ENCODE assay signal across 16 cellular contexts in genomic region chr6:129235167-129236072, GRCh38.
A peak's percentile ranks its signal among the peaks of the same experiment; 100 is the strongest.
DNase-seq lines count a peak whose midpoint lies in the region; ATAC-seq and TF ChIP-seq lines count a peak whose summit lies in the region.
"Had no signal": no experiment of that assay in that cellular context is flagged by ENCODE, and none has a peak within 500 bp of the region (broad histone marks: within the 10 kb centered on the region; RNA-seq: fewer than 3 reads in every experiment).

No MANE protein-coding gene starts in this region.

- H3K36me3 Mint-ChIP-seq in stimulated activated memory B cell treated with anti-CD40 and anti-IgM and Interleukin-4, amounts not matched to agents 10 μg/mL and 1 μg/mL and 100 μg/mL, for 72 hours: no peaks in the 10 kb centered on the region
- no peaks in the 10 kb centered on the region for H3K36me3 Mint-ChIP-seq in type B pancreatic cell
- H3K36me3 Mint-ChIP-seq: CD8-positive, alpha-beta T cell had no signal

- no peaks in the 10 kb centered on the region for H3K9me3 Mint-ChIP-seq in stimulated activated memory B cell treated with anti-CD40 and anti-IgM and Interleukin-4, amounts not matched to agents 10 μg/mL and 1 μg/mL and 100 μg/mL, for 72 hours
- H3K9me3 Mint-ChIP-seq in type B pancreatic cell: no peaks in the 10 kb centered on the region
- H3K9me3 Mint-ChIP-seq: CD8-positive, alpha-beta T cell had no signal

- DNase-seq in adipocyte (ENCODE audit: low read depth) (peak; percentile 43), left ventricle myocardium inferior (no peak), sigmoid colon (no peak), type B pancreatic cell (ENCODE audit: extremely low spot score, unreplicated experiment) (no peak)
- DNase-seq: amygdala; CD8-positive, alpha-beta T cell; cortex of kidney; GOT3; NCI-H187 treated with DMSO at 0.1 percent for 48 hours; NCI-H510A treated with DMSO at 0.1 percent for 48 hours; substantia nigra; SW 1271 had no signal

- peaks cover 25% of the 10 kb centered on the region for H3K4me1 Mint-ChIP-seq in stimulated activated memory B cell treated with anti-CD40 and anti-IgM and Interleukin-4, amounts not matched to agents 10 μg/mL and 1 μg/mL and 100 μg/mL, for 72 hours
- H3K4me1 Mint-ChIP-seq in type B pancreatic cell (ENCODE audit: unreplicated experiment): peaks cover 15% of the 10 kb centered on the region

- intact Hi-C loops in left ventricle myocardium inferior (cut with micrococcal nuclease) (no loop called here), sigmoid colon (cut with DNase I) (no loop called here)

- no peaks in the 10 kb centered on the region for H3K9me3 ChIP-seq in adipocyte (ENCODE audit: control insufficient read depth, low read length)
- H3K9me3 ChIP-seq in left ventricle myocardium inferior (replicated peaks): no peaks in the 10 kb centered on the region
- no peaks in the 10 kb centered on the region for H3K9me3 ChIP-seq in sigmoid colon

- no peak for TF ChIP-seq POLR2A in sigmoid colon (IDR thresholded peaks at IDR 0.05)

- H3K9ac ChIP-seq in KMS-11 (peak overlapping the region; percentile 5; the same call in 1 of the 2 replicates), adipocyte (ENCODE audit: low read length) (peak overlapping the region; percentile 71)

- H3K4me3 ChIP-seq in KMS-11 (IDR thresholded peaks at IDR 0.05; ENCODE audit: insufficient read depth, low read depth, low read length) (no peak overlapping the region), adipocyte (ENCODE audit: low read length) (peak overlapping the region; percentile 69), left ventricle myocardium inferior (peak overlapping the region; percentile 8), sigmoid colon (no peak overlapping the region)

- H3K4me2 ChIP-seq in KMS-11: peak overlapping the region; percentile 81

- TF ChIP-seq EP300 in sigmoid colon (IDR thresholded peaks at IDR 0.05): no peak

- 54 to 79% methylated on average over 2 of the region's 2 CpGs for WGBS in sigmoid colon, 2 donors

- no peak for ATAC-seq in stimulated activated memory B cell treated with anti-CD40 and anti-IgM and Interleukin-4, amounts not matched to agents 10 μg/mL and 1 μg/mL and 100 μg/mL, for 72 hours
- ATAC-seq in HG03025 (IDR thresholded peaks at IDR 0.05; ENCODE audit: low FRiP score, unreplicated experiment): no peak
- ATAC-seq: CD8-positive, alpha-beta T cell had no signal

- H2AFZ ChIP-seq in KMS-11 (ENCODE audit: low read depth): peak overlapping the region; percentile 48; the same call in 1 of the 2 replicates

- no peaks in the 10 kb centered on the region for H3K36me3 ChIP-seq in KMS-11 (ENCODE audit: insufficient read depth)
- H3K36me3 ChIP-seq in adipocyte (ENCODE audit: control insufficient read depth, insufficient read depth, low read length, severe bottlenecking): peaks cover 8% of the 10 kb centered on the region
- H3K36me3 ChIP-seq in left ventricle myocardium inferior: no peaks in the 10 kb centered on the region
- H3K36me3 ChIP-seq in sigmoid colon: no peaks in the 10 kb centered on the region

- H3K27ac Mint-ChIP-seq in stimulated activated memory B cell treated with anti-CD40 and anti-IgM and Interleukin-4, amounts not matched to agents 10 μg/mL and 1 μg/mL and 100 μg/mL, for 72 hours: peak overlapping the region; percentile 54
- no peak overlapping the region for H3K27ac Mint-ChIP-seq in type B pancreatic cell
- H3K27ac Mint-ChIP-seq: CD8-positive, alpha-beta T cell had no signal

- H3K79me2 ChIP-seq in KMS-11 (ENCODE audit: insufficient read depth, low read depth): no peaks in the 10 kb centered on the region

- TF ChIP-seq CTCF in KMS-11 (conservative IDR thresholded peaks at IDR 0.05; ENCODE audit: low read depth, low read length) (no peak), left ventricle myocardium inferior (IDR thresholded peaks at IDR 0.05; ENCODE audit: borderline replicate concordance) (no peak), sigmoid colon (IDR thresholded peaks at IDR 0.05) (no peak), type B pancreatic cell (conservative IDR thresholded peaks at IDR 0.05) (no peak)

- no peaks in the 10 kb centered on the region for H3K27me3 ChIP-seq in KMS-11 (ENCODE audit: insufficient read depth, low read depth)
- no peaks in the 10 kb centered on the region for H3K27me3 ChIP-seq in adipocyte (replicated peaks; ENCODE audit: control insufficient read depth, insufficient read depth, low read length)
- H3K27me3 ChIP-seq in left ventricle myocardium inferior (ENCODE audit: low read depth): no peaks in the 10 kb centered on the region
- no peaks in the 10 kb centered on the region for H3K27me3 ChIP-seq in sigmoid colon

- no peaks in the 10 kb centered on the region for H4K20me1 ChIP-seq in KMS-11 (ENCODE audit: insufficient read depth)

- H3K4me3 Mint-ChIP-seq in stimulated activated memory B cell treated with anti-CD40 and anti-IgM and Interleukin-4, amounts not matched to agents 10 μg/mL and 1 μg/mL and 100 μg/mL, for 72 hours: peak overlapping the region; percentile 15
- no peak overlapping the region for H3K4me3 Mint-ChIP-seq in type B pancreatic cell
- H3K4me3 Mint-ChIP-seq: CD8-positive, alpha-beta T cell had no signal

- H3K27ac ChIP-seq in KMS-11: peak overlapping the region; percentile 39; the same call in 1 of the 2 replicates
- H3K27ac ChIP-seq in left ventricle myocardium inferior (replicated peaks): peak overlapping the region; percentile 47
- peak overlapping the region in 1 of 4 donors; percentile 2 for H3K27ac ChIP-seq in sigmoid colon
- H3K27ac ChIP-seq: VCaP had no signal

- H3K4me1 ChIP-seq in KMS-11 (ENCODE audit: low read depth, poor library complexity, severe bottlenecking): peaks cover 25% of the 10 kb centered on the region
- H3K4me1 ChIP-seq in adipocyte (ENCODE audit: control insufficient read depth, insufficient read depth, low read length): peaks cover 22% of the 10 kb centered on the region
- peaks cover 49% of the 10 kb centered on the region for H3K4me1 ChIP-seq in left ventricle myocardium inferior
- no peaks in the 10 kb centered on the region for H3K4me1 ChIP-seq in sigmoid colon

- H3K27me3 Mint-ChIP-seq in stimulated activated memory B cell treated with anti-CD40 and anti-IgM and Interleukin-4, amounts not matched to agents 10 μg/mL and 1 μg/mL and 100 μg/mL, for 72 hours: no peaks in the 10 kb centered on the region
- no peaks in the 10 kb centered on the region for H3K27me3 Mint-ChIP-seq in type B pancreatic cell

Comparison
In these comparisons a context has a peak if more than half of its experiments do, and no peak if none do; other contexts are left out.
1. H3K4me3 ChIP-seq: peak in adipocyte (single experiment) and left ventricle myocardium inferior (single experiment); none in KMS-11 (single experiment) and sigmoid colon (0 of 4).